ENCODE assay signal across 8 cellular contexts in the genomic region with DNA sequence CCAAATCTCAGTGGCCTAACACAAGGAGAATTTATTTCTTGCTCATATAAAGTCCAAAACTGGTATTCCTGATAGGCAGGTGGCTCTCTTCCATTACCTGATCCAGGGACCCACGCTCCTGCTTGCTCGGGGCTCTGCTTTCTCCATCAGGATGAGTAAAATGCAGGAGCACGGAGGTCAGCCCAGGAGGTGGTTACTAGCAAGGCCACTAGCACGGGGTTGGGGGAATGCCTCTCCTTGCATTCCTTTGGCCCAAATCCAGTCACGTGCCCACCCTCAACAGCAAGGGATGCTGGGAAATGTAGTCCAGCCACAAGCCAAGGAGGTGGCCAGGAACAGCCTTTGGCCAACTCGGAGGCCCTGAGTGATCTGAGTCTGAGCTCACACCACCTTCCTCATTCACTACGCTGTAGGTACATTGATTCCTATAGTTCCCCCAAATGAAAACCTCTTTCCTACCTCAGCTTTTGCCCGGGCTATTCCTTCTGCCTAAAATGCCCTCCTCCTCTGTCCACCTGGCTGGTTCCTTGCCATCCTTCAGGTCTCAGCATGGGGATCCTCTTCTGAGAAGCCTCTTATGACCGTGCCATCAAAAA. TPM values are rescaled to one million over a fixed set of nuclear protein-coding genes. Genes with fewer than 3 reads are reported as not detected.
A peak's percentile ranks its signal among the peaks of the same experiment; 100 is the strongest.
DNase-seq lines count a peak whose midpoint lies in the region.

No MANE protein-coding gene starts in this region.

- H3K4me1 Mint-ChIP-seq in activated naive CD4-positive, alpha-beta T cell treated with anti-CD3 and anti-CD28 coated beads for 36 hours (ENCODE audit: low read depth), result peaks cover 9% of the 10 kb centered on the region
- H3K4me1 Mint-ChIP-seq in CD8-positive, alpha-beta memory T cell, result peaks cover 0 to 3% (median 2%) of the 10 kb centered on the region in 3 donors

- no peaks in the 10 kb centered on the region for H3K27me3 Mint-ChIP-seq in activated naive CD4-positive, alpha-beta T cell treated with anti-CD3 and anti-CD28 coated beads for 36 hours (ENCODE audit: low read depth)
- peaks cover 3 to 13% of the 10 kb centered on the region in 2 donors for H3K27me3 Mint-ChIP-seq in CD8-positive, alpha-beta memory T cell

- no peak overlapping the region for H3K4me3 Mint-ChIP-seq in activated naive CD4-positive, alpha-beta T cell treated with anti-CD3 and anti-CD28 coated beads for 36 hours
- H3K4me3 Mint-ChIP-seq in CD8-positive, alpha-beta memory T cell, result no peak overlapping the region

- 32 to 39% methylated on average over 8 of the region's 9 CpGs for WGBS in mesodermal cell (ENCODE audit: insufficient coverage in 2 of 2), 2 experiments

- H3K27ac Mint-ChIP-seq in activated naive CD4-positive, alpha-beta T cell treated with anti-CD3 and anti-CD28 coated beads for 36 hours, result no peak overlapping the region
- H3K27ac Mint-ChIP-seq in CD8-positive, alpha-beta memory T cell, result peak overlapping the region in 1 of 8 donors; percentile 43

- H3K4me1 ChIP-seq in mesodermal cell (ENCODE audit: control insufficient read depth, insufficient read depth, low read length, poor library complexity, severe bottlenecking), result peaks cover 3% of the 10 kb centered on the region
- H3K4me1 ChIP-seq in CD8-positive, alpha-beta memory T cell (ENCODE audit: insufficient read depth, low read length), result no peaks in the 10 kb centered on the region

- H3K36me3 Mint-ChIP-seq in activated naive CD4-positive, alpha-beta T cell treated with anti-CD3 and anti-CD28 coated beads for 36 hours (ENCODE audit: low read depth), result no peaks in the 10 kb centered on the region
- no peaks in the 10 kb centered on the region for H3K36me3 Mint-ChIP-seq in CD8-positive, alpha-beta memory T cell

- H3K4me3 ChIP-seq in mesodermal cell (ENCODE audit: extremely low read depth, insufficient read depth, low read length, poor library complexity, severe bottlenecking), result peak overlapping the region; percentile 28
- no peak overlapping the region for H3K4me3 ChIP-seq in CD8-positive, alpha-beta memory T cell (ENCODE audit: low read length)

- peak overlapping the region; percentile 8 for H3K27ac ChIP-seq in mesodermal cell (ENCODE audit: low read depth, low read length, severe bottlenecking)
- H3K27ac ChIP-seq in CD8-positive, alpha-beta memory T cell (ENCODE audit: low read depth, low read length), result no peak overlapping the region

- CTCF ChIA-PET in activated naive CD4-positive, alpha-beta T cell treated with anti-CD3 and anti-CD28 coated beads for 36 hours (lab: Charles Lee), result interaction anchor here (0.6 kb wide), 1 partner anchor 1475 kb away, joined by 3 read pairs; no protein-coding TSS in a partner anchor
- CTCF ChIA-PET in CD8-positive, alpha-beta memory T cell (lab: Charles Lee), result no interaction called here

- POLR2A ChIA-PET in CD8-positive, alpha-beta memory T cell (lab: Charles Lee), result no interaction called here

- no peaks in the 10 kb centered on the region for H3K9me3 ChIP-seq in mesodermal cell (ENCODE audit: control insufficient read depth, low read length)
- no peaks in the 10 kb centered on the region for H3K9me3 ChIP-seq in CD8-positive, alpha-beta memory T cell (ENCODE audit: low read length)

- no peaks in the 10 kb centered on the region for H3K27me3 ChIP-seq in CD8-positive, alpha-beta memory T cell (ENCODE audit: insufficient read depth, low read length, poor library complexity, severe bottlenecking)

- no peaks in the 10 kb centered on the region for H3K9me3 Mint-ChIP-seq in activated naive CD4-positive, alpha-beta T cell treated with anti-CD3 and anti-CD28 coated beads for 36 hours
- no peaks in the 10 kb centered on the region for H3K9me3 Mint-ChIP-seq in CD8-positive, alpha-beta memory T cell

- no peaks in the 10 kb centered on the region for H3K36me3 ChIP-seq in mesodermal cell (ENCODE audit: control insufficient read depth, insufficient read depth, low read length)
- H3K36me3 ChIP-seq in CD8-positive, alpha-beta memory T cell (ENCODE audit: insufficient read depth, low read length), result no peaks in the 10 kb centered on the region

- DNase-seq in activated naive CD4-positive, alpha-beta T cell treated with anti-CD3 and anti-CD28 coated beads for 36 hours, result peak; percentile 25
- DNase-seq in activated naive CD4-positive, alpha-beta T cell (lab: John Stamatoyannopoulos, UW), result no peak
- peak; percentile 5 for DNase-seq in NCI-H524 treated with DMSO at 0.1 percent for 48 hours (lab: John Stamatoyannopoulos, UW)
- DNase-seq in ecto neural progenitor cell (ENCODE audit: low spot score), result peak; percentile 90
- DNase-seq in NCI-H2171 (lab: John Stamatoyannopoulos, UW), result no peak
- no peak for DNase-seq in CD8-positive, alpha-beta memory T cell
- DNase-seq in T-helper 9 cell, result no peak

- intact Hi-C loops in activated naive CD4-positive, alpha-beta T cell treated with anti-CD3 and anti-CD28 coated beads for 36 hours (cut with micrococcal nuclease), result no loop called here

RNA-seq across cellular contexts. Expression of gene HAPSTR1, which starts 38.3 kb away (rescaled TPM):
- 10 to 100 TPM; 41.2 to 42.6 TPM for total RNA-seq in activated naive CD4-positive, alpha-beta T cell treated with anti-CD3 and anti-CD28 coated beads for 36 hours
- 29.7 TPM for polyA plus RNA-seq in mesodermal cell (2013, experiment 1 of 2)
- 30.2 TPM for polyA plus RNA-seq in mesodermal cell (2013, experiment 2 of 2)
- total RNA-seq in CD8-positive, alpha-beta memory T cell, result 10 to 100 TPM; 60.4 to 61.2 TPM
- 21.3 TPM for polyA plus RNA-seq in CD8-positive, alpha-beta memory T cell

Comparison
In these comparisons a context has a peak if more than half of its experiments do, and no peak if none do; other contexts are left out.
1. DNase-seq: peak in activated naive CD4-positive, alpha-beta T cell treated with anti-CD3 and anti-CD28 coated beads for 36 hours (single experiment), NCI-H524 treated with DMSO at 0.1 percent for 48 hours (single experiment) and ecto neural progenitor cell (single experiment); none in activated naive CD4-positive, alpha-beta T cell (0 of 4), NCI-H2171 (single experiment), CD8-positive, alpha-beta memory T cell (0 of 5) and T-helper 9 cell (single experiment).